Comparison of ENCODE assay signal across 13 cellular contexts in genomic region chr7:77735457-77735856, GRCh38.
"Had no signal": no experiment of that assay in that cellular context is flagged by ENCODE, and none has a peak within 500 bp of the region (broad histone marks: within the 10 kb centered on the region; RNA-seq: fewer than 3 reads in every experiment).

No MANE protein-coding gene starts in this region.

- H3K4me3 Mint-ChIP-seq: activated CD8-positive, alpha-beta memory T cell treated with anti-CD3 and anti-CD28 coated beads, Interleukin-2, amount 10 ng/mL, durations not matched to agents 7 days and 5 days; T-helper 1 cell treated with Interleukin-12 subunit alpha and Interleukin-12 subunit beta and Interleukin-4 antibody, amounts not matched to agents 30 μg/mL and 1 μg/mL, for 36 hours had no signal

- H3K9me3 ChIP-seq: suprapubic skin, upper lobe of left lung had no signal

- H3K27me3 Mint-ChIP-seq: activated CD8-positive, alpha-beta memory T cell treated with anti-CD3 and anti-CD28 coated beads, Interleukin-2, amount 10 ng/mL, durations not matched to agents 7 days and 5 days had no signal

- ATAC-seq: activated CD8-positive, alpha-beta memory T cell treated with anti-CD3 and anti-CD28 coated beads, Interleukin-2, amount 10 ng/mL, durations not matched to agents 7 days and 5 days had no signal

- DNase-seq: activated CD8-positive, alpha-beta memory T cell treated with anti-CD3 and anti-CD28 coated beads, Interleukin-2, amount 10 ng/mL, durations not matched to agents 7 days and 5 days; activated gamma-delta T cell treated with Interleukin-2 at 50 U/mL for 16 hours; activated T-cell treated with anti-CD3 and anti-CD28 coated beads, Interleukin-2, amount 50 U/mL, for 48 hours; cortex of kidney; effector memory CD4-positive, alpha-beta T cell; hypothalamus; mammary epithelial cell; pancreas; stimulated activated CD4-positive, alpha-beta T cell treated with anti-CD3 and anti-CD28 coated beads, Interleukin-2, amount 100 ng/mL, for 48 hours; stimulated activated naive CD4-positive, alpha-beta T cell treated with Interleukin-2 at 50 U/mL for 16 hours; upper lobe of left lung had no signal

- H3K9me3 Mint-ChIP-seq: T-helper 1 cell treated with Interleukin-12 subunit alpha and Interleukin-12 subunit beta and Interleukin-4 antibody, amounts not matched to agents 30 μg/mL and 1 μg/mL, for 36 hours had no signal

- H3K27ac ChIP-seq: suprapubic skin, upper lobe of left lung had no signal

- H3K27me3 ChIP-seq: pancreas, suprapubic skin, upper lobe of left lung had no signal

- H3K27ac Mint-ChIP-seq: activated CD8-positive, alpha-beta memory T cell treated with anti-CD3 and anti-CD28 coated beads, Interleukin-2, amount 10 ng/mL, durations not matched to agents 7 days and 5 days; T-helper 1 cell treated with Interleukin-12 subunit alpha and Interleukin-12 subunit beta and Interleukin-4 antibody, amounts not matched to agents 30 μg/mL and 1 μg/mL, for 36 hours had no signal

- H3K36me3 ChIP-seq: pancreas had no signal

- H3K4me3 ChIP-seq: pancreas, suprapubic skin, upper lobe of left lung had no signal
